1 cellular context compared by ENCODE assay signal in the genomic region with DNA sequence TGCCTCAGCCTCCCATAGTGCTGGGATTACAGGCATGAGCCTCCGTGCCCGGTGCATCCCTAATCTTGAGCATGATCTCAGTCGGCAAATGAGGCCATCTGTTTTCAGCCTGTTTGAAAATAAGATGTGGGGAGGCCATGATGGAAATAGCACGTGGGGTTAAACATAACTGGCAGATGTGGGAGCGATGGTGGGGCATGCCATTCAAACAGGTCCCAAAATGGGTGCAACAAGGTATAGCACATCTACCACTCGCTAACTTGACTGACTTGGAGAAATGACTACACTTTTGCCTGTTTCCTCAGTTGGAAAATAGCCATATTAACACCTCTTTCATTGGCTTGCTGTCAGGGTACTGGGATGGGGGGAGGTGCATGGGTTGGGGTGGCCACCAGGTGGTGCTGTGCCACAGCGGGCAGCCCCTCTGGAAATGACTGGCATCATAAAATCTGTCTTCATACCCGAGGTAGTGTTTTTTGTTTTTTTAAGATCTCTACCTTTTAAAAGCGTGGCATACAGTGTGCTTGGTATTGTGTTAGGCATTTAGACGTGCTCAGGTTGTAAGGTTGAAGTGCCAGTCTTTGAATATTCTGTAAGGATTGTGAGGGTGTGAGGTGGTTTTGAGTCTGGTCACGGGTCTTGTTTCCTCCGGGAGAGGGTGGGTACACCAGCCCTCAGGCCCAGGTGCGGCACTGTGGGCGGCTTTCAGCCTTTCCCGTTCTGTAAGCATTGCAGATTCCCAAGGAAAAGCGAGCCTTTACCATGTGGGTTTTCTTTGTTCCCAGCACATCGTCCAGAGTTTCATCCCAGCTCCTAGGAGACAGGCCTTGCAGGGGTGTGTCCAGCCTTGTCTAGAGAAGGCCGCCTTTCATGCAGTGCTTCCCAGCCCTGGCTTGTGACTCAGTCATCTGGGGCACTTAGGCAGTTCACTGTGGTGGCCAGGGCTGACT.
TF ChIP-seq lines count a peak whose summit lies in the region.

No MANE protein-coding gene starts in this region.

TF ChIP-seq in HepG2, 621 proteins besides CTCF, POLR2A, EP300 and RAD21 (continued from another document and continues in another):
- TF ChIP-seq, protein P1, sequence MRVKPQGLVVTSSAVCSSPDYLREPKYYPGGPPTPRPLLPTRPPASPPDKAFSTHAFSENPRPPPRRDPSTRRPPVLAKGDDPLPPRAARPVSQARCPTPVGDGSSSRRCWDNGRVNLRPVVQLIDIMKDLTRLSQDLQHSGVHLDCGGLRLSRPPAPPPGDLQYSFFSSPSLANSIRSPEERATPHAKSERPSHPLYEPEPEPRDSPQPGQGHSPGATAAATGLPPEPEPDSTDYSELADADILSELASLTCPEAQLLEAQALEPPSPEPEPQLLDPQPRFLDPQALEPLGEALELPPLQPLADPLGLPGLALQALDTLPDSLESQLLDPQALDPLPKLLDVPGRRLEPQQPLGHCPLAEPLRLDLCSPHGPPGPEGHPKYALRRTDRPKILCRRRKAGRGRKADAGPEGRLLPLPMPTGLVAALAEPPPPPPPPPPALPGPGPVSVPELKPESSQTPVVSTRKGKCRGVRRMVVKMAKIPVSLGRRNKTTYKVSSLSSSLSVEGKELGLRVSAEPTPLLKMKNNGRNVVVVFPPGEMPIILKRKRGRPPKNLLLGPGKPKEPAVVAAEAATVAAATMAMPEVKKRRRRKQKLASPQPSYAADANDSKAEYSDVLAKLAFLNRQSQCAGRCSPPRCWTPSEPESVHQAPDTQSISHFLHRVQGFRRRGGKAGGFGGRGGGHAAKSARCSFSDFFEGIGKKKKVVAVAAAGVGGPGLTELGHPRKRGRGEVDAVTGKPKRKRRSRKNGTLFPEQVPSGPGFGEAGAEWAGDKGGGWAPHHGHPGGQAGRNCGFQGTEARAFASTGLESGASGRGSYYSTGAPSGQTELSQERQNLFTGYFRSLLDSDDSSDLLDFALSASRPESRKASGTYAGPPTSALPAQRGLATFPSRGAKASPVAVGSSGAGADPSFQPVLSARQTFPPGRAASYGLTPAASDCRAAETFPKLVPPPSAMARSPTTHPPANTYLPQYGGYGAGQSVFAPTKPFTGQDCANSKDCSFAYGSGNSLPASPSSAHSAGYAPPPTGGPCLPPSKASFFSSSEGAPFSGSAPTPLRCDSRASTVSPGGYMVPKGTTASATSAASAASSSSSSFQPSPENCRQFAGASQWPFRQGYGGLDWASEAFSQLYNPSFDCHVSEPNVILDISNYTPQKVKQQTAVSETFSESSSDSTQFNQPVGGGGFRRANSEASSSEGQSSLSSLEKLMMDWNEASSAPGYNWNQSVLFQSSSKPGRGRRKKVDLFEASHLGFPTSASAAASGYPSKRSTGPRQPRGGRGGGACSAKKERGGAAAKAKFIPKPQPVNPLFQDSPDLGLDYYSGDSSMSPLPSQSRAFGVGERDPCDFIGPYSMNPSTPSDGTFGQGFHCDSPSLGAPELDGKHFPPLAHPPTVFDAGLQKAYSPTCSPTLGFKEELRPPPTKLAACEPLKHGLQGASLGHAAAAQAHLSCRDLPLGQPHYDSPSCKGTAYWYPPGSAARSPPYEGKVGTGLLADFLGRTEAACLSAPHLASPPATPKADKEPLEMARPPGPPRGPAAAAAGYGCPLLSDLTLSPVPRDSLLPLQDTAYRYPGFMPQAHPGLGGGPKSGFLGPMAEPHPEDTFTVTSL (CRISPR knock-in tag; IDR thresholded peaks at IDR 0.05; ENCODE audit: borderline replicate concordance) = no peak
- TF ChIP-seq NR2F2 (IDR thresholded peaks at IDR 0.05; ENCODE audit: borderline replicate concordance, low read depth) (no peak), ZSCAN22 (CRISPR knock-in tag; IDR thresholded peaks at IDR 0.05) (no peak), ZFP37 (CRISPR knock-in tag; IDR thresholded peaks at IDR 0.05; ENCODE audit: borderline replicate concordance) (no peak), CCAR2 (optimal IDR thresholded peaks at IDR 0.05; ENCODE audit: low read depth, low read length) (no peak), FOXC1 (CRISPR knock-in tag; IDR thresholded peaks at IDR 0.05; ENCODE audit: borderline replicate concordance) (no peak), RNF2 (conservative IDR thresholded peaks at IDR 0.05; ENCODE audit: low read depth) (no peak), MBNL3 (CRISPR knock-in tag; conservative IDR thresholded peaks at IDR 0.05) (no peak), TMF1 (CRISPR knock-in tag; IDR thresholded peaks at IDR 0.05; ENCODE audit: low read depth) (no peak), CHD4 (IDR thresholded peaks at IDR 0.05; ENCODE audit: borderline replicate concordance, low read length) (no peak), ZFYVE20 (CRISPR knock-in tag; IDR thresholded peaks at IDR 0.05; ENCODE audit: borderline replicate concordance, low read depth) (no peak), HNRNPK (IDR thresholded peaks at IDR 0.05; ENCODE audit: low read depth, low read length, poor library complexity, severe bottlenecking) (no peak), MYNN (CRISPR knock-in tag; IDR thresholded peaks at IDR 0.05; ENCODE audit: low read depth) (no peak), FOXK2 (IDR thresholded peaks at IDR 0.05) (no peak), HES4 (CRISPR knock-in tag; IDR thresholded peaks at IDR 0.05; ENCODE audit: borderline replicate concordance) (no peak), ZNF136 (CRISPR knock-in tag; IDR thresholded peaks at IDR 0.05; ENCODE audit: low read depth) (no peak), ESRRA (CRISPR knock-in tag; IDR thresholded peaks at IDR 0.05; ENCODE audit: low read depth) (no peak), ZNF17 (CRISPR knock-in tag; IDR thresholded peaks at IDR 0.05) (no peak), MEIS1 (CRISPR knock-in tag; IDR thresholded peaks at IDR 0.05; ENCODE audit: borderline replicate concordance) (no peak), ETV5 (CRISPR knock-in tag; IDR thresholded peaks at IDR 0.05; ENCODE audit: borderline replicate concordance) (no peak), PHB2 (IDR thresholded peaks at IDR 0.05; ENCODE audit: partially characterized antibody) (no peak), U2AF1 (optimal IDR thresholded peaks at IDR 0.05; ENCODE audit: low read depth, low read length) (peak; percentile 49), TEAD2 (CRISPR knock-in tag; IDR thresholded peaks at IDR 0.05) (no peak), ZKSCAN1 (IDR thresholded peaks at IDR 0.05; ENCODE audit: low read length) (no peak), NFATC3 (CRISPR knock-in tag; IDR thresholded peaks at IDR 0.05) (no peak), RBM39 (IDR thresholded peaks at IDR 0.05; ENCODE audit: low read depth, low read length, poor library complexity, severe bottlenecking) (no peak), SUZ12 (IDR thresholded peaks at IDR 0.05; ENCODE audit: low read depth, low read length) (no peak), AKAP8 (CRISPR knock-in tag; IDR thresholded peaks at IDR 0.05) (peak; percentile 63; the same call in 1 of the 2 replicates), ZNF383 (CRISPR knock-in tag; IDR thresholded peaks at IDR 0.05; ENCODE audit: borderline replicate concordance) (no peak)
- TF ChIP-seq, protein P2, sequence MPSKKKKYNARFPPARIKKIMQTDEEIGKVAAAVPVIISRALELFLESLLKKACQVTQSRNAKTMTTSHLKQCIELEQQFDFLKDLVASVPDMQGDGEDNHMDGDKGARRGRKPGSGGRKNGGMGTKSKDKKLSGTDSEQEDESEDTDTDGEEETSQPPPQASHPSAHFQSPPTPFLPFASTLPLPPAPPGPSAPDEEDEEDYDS (CRISPR knock-in tag; IDR thresholded peaks at IDR 0.05) = peak; percentile 26; the same call in 1 of the 2 replicates
- TF ChIP-seq, protein P3, sequence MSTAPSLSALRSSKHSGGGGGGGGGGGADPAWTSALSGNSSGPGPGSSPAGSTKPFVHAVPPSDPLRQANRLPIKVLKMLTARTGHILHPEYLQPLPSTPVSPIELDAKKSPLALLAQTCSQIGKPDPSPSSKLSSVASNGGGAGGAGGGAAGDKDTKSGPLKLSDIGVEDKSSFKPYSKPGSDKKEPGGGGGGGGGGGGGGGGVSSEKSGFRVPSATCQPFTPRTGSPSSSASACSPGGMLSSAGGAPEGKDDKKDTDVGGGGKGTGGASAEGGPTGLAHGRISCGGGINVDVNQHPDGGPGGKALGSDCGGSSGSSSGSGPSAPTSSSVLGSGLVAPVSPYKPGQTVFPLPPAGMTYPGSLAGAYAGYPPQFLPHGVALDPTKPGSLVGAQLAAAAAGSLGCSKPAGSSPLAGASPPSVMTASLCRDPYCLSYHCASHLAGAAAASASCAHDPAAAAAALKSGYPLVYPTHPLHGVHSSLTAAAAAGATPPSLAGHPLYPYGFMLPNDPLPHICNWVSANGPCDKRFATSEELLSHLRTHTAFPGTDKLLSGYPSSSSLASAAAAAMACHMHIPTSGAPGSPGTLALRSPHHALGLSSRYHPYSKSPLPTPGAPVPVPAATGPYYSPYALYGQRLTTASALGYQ (CRISPR knock-in tag; IDR thresholded peaks at IDR 0.05) = no peak
- TF ChIP-seq, protein P4, sequence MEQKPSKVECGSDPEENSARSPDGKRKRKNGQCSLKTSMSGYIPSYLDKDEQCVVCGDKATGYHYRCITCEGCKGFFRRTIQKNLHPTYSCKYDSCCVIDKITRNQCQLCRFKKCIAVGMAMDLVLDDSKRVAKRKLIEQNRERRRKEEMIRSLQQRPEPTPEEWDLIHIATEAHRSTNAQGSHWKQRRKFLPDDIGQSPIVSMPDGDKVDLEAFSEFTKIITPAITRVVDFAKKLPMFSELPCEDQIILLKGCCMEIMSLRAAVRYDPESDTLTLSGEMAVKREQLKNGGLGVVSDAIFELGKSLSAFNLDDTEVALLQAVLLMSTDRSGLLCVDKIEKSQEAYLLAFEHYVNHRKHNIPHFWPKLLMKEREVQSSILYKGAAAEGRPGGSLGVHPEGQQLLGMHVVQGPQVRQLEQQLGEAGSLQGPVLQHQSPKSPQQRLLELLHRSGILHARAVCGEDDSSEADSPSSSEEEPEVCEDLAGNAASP (CRISPR knock-in tag; IDR thresholded peaks at IDR 0.05; ENCODE audit: borderline replicate concordance) = 0 out of 2 replicates have a peak, but pooled peaks have one; percentile 29
- TF ChIP-seq, protein P5, sequence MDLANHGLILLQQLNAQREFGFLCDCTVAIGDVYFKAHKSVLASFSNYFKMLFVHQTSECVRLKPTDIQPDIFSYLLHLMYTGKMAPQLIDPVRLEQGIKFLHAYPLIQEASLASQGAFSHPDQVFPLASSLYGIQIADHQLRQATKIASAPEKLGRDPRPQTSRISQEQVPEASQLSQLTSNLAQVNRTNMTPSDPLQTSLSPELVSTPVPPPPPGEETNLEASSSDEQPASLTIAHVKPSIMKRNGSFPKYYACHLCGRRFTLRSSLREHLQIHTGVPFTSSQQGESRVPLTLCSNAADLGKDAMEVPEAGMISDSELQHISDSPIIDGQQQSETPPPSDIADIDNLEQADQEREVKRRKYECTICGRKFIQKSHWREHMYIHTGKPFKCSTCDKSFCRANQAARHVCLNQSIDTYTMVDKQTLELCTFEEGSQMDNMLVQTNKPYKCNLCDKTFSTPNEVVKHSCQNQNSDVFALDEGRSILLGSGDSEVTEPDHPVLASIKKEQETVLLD (CRISPR knock-in tag; IDR thresholded peaks at IDR 0.05; ENCODE audit: low read depth) = no peak
- TF ChIP-seq, protein P6, sequence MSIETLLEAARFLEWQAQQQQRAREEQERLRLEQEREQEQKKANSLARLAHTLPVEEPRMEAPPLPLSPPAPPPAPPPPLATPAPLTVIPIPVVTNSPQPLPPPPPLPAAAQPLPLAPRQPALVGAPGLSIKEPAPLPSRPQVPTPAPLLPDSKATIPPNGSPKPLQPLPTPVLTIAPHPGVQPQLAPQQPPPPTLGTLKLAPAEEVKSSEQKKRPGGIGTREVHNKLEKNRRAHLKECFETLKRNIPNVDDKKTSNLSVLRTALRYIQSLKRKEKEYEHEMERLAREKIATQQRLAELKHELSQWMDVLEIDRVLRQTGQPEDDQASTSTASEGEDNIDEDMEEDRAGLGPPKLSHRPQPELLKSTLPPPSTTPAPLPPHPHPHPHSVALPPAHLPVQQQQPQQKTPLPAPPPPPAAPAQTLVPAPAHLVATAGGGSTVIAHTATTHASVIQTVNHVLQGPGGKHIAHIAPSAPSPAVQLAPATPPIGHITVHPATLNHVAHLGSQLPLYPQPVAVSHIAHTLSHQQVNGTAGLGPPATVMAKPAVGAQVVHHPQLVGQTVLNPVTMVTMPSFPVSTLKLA (IDR thresholded peaks at IDR 0.05) = no peak
- TF ChIP-seq, protein P7, sequence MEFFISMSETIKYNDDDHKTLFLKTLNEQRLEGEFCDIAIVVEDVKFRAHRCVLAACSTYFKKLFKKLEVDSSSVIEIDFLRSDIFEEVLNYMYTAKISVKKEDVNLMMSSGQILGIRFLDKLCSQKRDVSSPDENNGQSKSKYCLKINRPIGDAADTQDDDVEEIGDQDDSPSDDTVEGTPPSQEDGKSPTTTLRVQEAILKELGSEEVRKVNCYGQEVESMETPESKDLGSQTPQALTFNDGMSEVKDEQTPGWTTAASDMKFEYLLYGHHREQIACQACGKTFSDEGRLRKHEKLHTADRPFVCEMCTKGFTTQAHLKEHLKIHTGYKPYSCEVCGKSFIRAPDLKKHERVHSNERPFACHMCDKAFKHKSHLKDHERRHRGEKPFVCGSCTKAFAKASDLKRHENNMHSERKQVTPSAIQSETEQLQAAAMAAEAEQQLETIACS (CRISPR knock-in tag; IDR thresholded peaks at IDR 0.05) = no peak
- TF ChIP-seq, protein P8, sequence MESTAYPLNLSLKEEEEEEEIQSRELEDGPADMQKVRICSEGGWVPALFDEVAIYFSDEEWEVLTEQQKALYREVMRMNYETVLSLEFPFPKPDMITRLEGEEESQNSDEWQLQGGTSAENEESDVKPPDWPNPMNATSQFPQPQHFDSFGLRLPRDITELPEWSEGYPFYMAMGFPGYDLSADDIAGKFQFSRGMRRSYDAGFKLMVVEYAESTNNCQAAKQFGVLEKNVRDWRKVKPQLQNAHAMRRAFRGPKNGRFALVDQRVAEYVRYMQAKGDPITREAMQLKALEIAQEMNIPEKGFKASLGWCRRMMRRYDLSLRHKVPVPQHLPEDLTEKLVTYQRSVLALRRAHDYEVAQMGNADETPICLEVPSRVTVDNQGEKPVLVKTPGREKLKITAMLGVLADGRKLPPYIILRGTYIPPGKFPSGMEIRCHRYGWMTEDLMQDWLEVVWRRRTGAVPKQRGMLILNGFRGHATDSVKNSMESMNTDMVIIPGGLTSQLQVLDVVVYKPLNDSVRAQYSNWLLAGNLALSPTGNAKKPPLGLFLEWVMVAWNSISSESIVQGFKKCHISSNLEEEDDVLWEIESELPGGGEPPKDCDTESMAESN (CRISPR knock-in tag; conservative IDR thresholded peaks at IDR 0.05) = peak; percentile 11; the same call in 1 of the 2 replicates
- TF ChIP-seq, protein P9, sequence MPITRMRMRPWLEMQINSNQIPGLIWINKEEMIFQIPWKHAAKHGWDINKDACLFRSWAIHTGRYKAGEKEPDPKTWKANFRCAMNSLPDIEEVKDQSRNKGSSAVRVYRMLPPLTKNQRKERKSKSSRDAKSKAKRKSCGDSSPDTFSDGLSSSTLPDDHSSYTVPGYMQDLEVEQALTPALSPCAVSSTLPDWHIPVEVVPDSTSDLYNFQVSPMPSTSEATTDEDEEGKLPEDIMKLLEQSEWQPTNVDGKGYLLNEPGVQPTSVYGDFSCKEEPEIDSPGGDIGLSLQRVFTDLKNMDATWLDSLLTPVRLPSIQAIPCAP (CRISPR knock-in tag; IDR thresholded peaks at IDR 0.05; ENCODE audit: low read depth) = no peak
- TF ChIP-seq, protein P10, sequence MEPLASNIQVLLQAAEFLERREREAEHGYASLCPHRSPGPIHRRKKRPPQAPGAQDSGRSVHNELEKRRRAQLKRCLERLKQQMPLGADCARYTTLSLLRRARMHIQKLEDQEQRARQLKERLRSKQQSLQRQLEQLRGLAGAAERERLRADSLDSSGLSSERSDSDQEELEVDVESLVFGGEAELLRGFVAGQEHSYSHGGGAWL (CRISPR knock-in tag; IDR thresholded peaks at IDR 0.05) = no peak
